Comparison of ENCODE assay signal across 11 cellular contexts in genomic region chr15:77352932-77353331, GRCh38.
"Had no signal": no experiment of that assay in that cellular context is flagged by ENCODE, and none has a peak within 500 bp of the region (broad histone marks: within the 10 kb centered on the region; RNA-seq: fewer than 3 reads in every experiment).

No MANE protein-coding gene starts in this region.

- H3K4me3 ChIP-seq: gastrocnemius medialis, heart right ventricle, lower lobe of right lung, sigmoid colon had no signal

- H3K36me3 ChIP-seq: gastrocnemius medialis, lower lobe of right lung, sigmoid colon had no signal

- H3K9me3 ChIP-seq: gastrocnemius medialis, heart right ventricle, lower lobe of right lung, sigmoid colon had no signal

- H3K27me3 ChIP-seq: gastrocnemius medialis, heart right ventricle, sigmoid colon had no signal

- H3K27ac ChIP-seq: gastrocnemius medialis, lower lobe of right lung, sigmoid colon had no signal

- DNase-seq: activated CD4-positive, alpha-beta T cell treated with anti-CD3 and anti-CD28 coated beads, Interleukin-2, amount 10 ng/mL, durations not matched to agents 7 days and 5 days; activated naive CD4-positive, alpha-beta T cell; aorta; effector memory CD8-positive, alpha-beta T cell; gastrocnemius medialis; heart right ventricle; left cardiac atrium; lower lobe of right lung; sigmoid colon; stimulated activated CD4-positive, alpha-beta T cell treated with anti-CD3 and anti-CD28 coated beads, Interleukin-12 subunit alpha, Interleukin-12 subunit beta, amount 100 ng/mL, for 4 hours; T-helper 9 cell had no signal
